13 cellular contexts compared by ENCODE assay signal in genomic region chr6:74137910-74138309, GRCh38.
DNase-seq lines count a peak whose midpoint lies in the region; ATAC-seq, FAIRE-seq and TF ChIP-seq lines count a peak whose summit lies in the region.
"Had no signal": no experiment of that assay in that cellular context is flagged by ENCODE, and none has a peak within 500 bp of the region (broad histone marks: within the 10 kb centered on the region; RNA-seq: fewer than 3 reads in every experiment).

No MANE protein-coding gene starts in this region.

- CTCF ChIA-PET in HepG2 (lab: Yijun Ruan, JAX; ENCODE audit: low intra/inter-chr PET ratio, low total read pairs), result no interaction called here

- no peak overlapping the region for H2AFZ ChIP-seq in HepG2 (ENCODE audit: low read length)

- H3K27ac ChIP-seq in HepG2 (ENCODE audit: extremely low read length, insufficient read depth, low read length), result no peak overlapping the region
- no peak overlapping the region for H3K27ac ChIP-seq in right lobe of liver
- H3K27ac ChIP-seq: ascending aorta had no signal

- TF ChIP-seq EP300 in HepG2 (IDR thresholded peaks at IDR 0.05; ENCODE audit: low read depth in 2 of 2, low read length in 2 of 2), result no peak
- no peak for TF ChIP-seq EP300 in HepG2 (CRISPR knock-in tag; IDR thresholded peaks at IDR 0.05; ENCODE audit: borderline replicate concordance)

- FAIRE-seq in HepG2 (lab: Jason Lieb, UNC) (no peak), urothelium cell line (lab: Jason Lieb, UNC) (no peak)

- H3K79me2 ChIP-seq in HepG2 (ENCODE audit: insufficient read depth, low read length), result no peaks in the 10 kb centered on the region

- WGBS in HepG2 (ENCODE audit: low lambda C conversion rate), result 0% methylated on average over 2 of the region's 2 CpGs
- WGBS in right lobe of liver (ENCODE audit: insufficient coverage, low coverage, low lambda C conversion rate, missing lambda C conversion rate), result 6% methylated on average over 2 of the region's 2 CpGs

- TF ChIP-seq POLR2A in HepG2 (IDR thresholded peaks at IDR 0.05; ENCODE audit: insufficient read depth in 1 of 2, low read depth in 2 of 2, low read length in 2 of 2), result no peak
- no peak for TF ChIP-seq POLR2A in right lobe of liver (IDR thresholded peaks at IDR 0.05)
- TF ChIP-seq POLR2A in GM18505 (IDR thresholded peaks at IDR 0.05; ENCODE audit: borderline replicate concordance, extremely low read depth, insufficient read depth, insufficient read length), result no peak

- H3K9me3 ChIP-seq in HepG2 (ENCODE audit: low read length) (no peaks in the 10 kb centered on the region), right lobe of liver (no peaks in the 10 kb centered on the region)
- H3K9me3 ChIP-seq: ascending aorta, mucosa of descending colon had no signal

- intact Hi-C loops in HepG2 (cut with micrococcal nuclease; ENCODE audit: unreplicated experiment), result no loop called here
- intact Hi-C loops in right lobe of liver (cut with DNase I), result no loop called here

- POLR2A ChIA-PET in HepG2 (lab: Yijun Ruan, JAX), result no interaction called here

- H3K27me3 ChIP-seq in HepG2 (ENCODE audit: control insufficient read depth in 1 of 2, insufficient read depth in 2 of 2, low read length in 2 of 2) (no peaks in the 10 kb centered on the region), right lobe of liver (no peaks in the 10 kb centered on the region)
- H3K27me3 ChIP-seq: ascending aorta had no signal

- no peaks in the 10 kb centered on the region for H4K20me1 ChIP-seq in HepG2 (ENCODE audit: insufficient read depth, low read length)

- H3K36me3 ChIP-seq in HepG2 (replicated peaks in 1 of 2; ENCODE audit: control insufficient read depth in 1 of 2, insufficient read depth in 2 of 2, low read length in 2 of 2) (no peaks in the 10 kb centered on the region), right lobe of liver (no peaks in the 10 kb centered on the region)
- H3K36me3 ChIP-seq: ascending aorta had no signal

- TF ChIP-seq CTCF in HepG2 (CRISPR knock-in tag; IDR thresholded peaks at IDR 0.05), result no peak
- no peak for TF ChIP-seq CTCF in right lobe of liver (IDR thresholded peaks at IDR 0.05)
- no peak for TF ChIP-seq CTCF in astrocyte of the cerebellum (IDR thresholded peaks at IDR 0.05; ENCODE audit: low read depth, low read length, missing control alignments)

- H3K4me2 ChIP-seq in HepG2 (ENCODE audit: low read depth, low read length), result no peak overlapping the region

- BruUV-seq in HepG2 (replicated peaks; lab: Mats Ljungman, UMichigan), result no TSS peak

- H3K4me1 ChIP-seq in HepG2 (ENCODE audit: insufficient read depth, low read length) (no peaks in the 10 kb centered on the region), right lobe of liver (no peaks in the 10 kb centered on the region)
- H3K4me1 ChIP-seq: ascending aorta had no signal

- peak; percentile 6 for DNase-seq in HepG2 (ENCODE audit: low spot score)
- DNase-seq in right lobe of liver, result no peak
- peak; percentile 6 for DNase-seq in astrocyte of the cerebellum (ENCODE audit: low read depth)
- DNase-seq in foreskin melanocyte, result peak; percentile 65
- peak; percentile 46 for DNase-seq in urothelium cell line (ENCODE audit: low spot score)
- no peak for DNase-seq in NCI-H2227 (lab: John Stamatoyannopoulos, UW; ENCODE audit: unreplicated experiment)
- DNase-seq: AML-193, mucosa of descending colon, NCI-H1092 treated with DMSO at 0.1 percent for 48 hours, T1000 had no signal

- H3K4me3 ChIP-seq in HepG2 (replicated peaks in 1 of 3; ENCODE audit: insufficient read depth in 1 of 3, low read depth in 2 of 3, low read length in 3 of 3) (no peak overlapping the region), right lobe of liver (no peak overlapping the region), astrocyte of the cerebellum (ENCODE audit: low read depth, low read length) (no peak overlapping the region)
- H3K4me3 ChIP-seq: ascending aorta, mucosa of descending colon had no signal

- no peak for TF ChIP-seq RAD21 in HepG2 (CRISPR knock-in tag; IDR thresholded peaks at IDR 0.05)

- H3K9ac ChIP-seq in HepG2 (ENCODE audit: insufficient read depth, low read depth, low read length), result no peak overlapping the region

- ATAC-seq in HepG2, result no peak
- no peak for ATAC-seq in right lobe of liver
- no peak for ATAC-seq in GM21737 (IDR thresholded peaks at IDR 0.05; ENCODE audit: unreplicated experiment)
- no peak for ATAC-seq in GM18505 (IDR thresholded peaks at IDR 0.05; ENCODE audit: unreplicated experiment)
- ATAC-seq: mucosa of descending colon had no signal

- in situ Hi-C loops in HepG2 (cut with HindIII; ENCODE audit: extremely low pct_ligation_motif_present, low pct_unique_long_range_greater_than_20kb), result no loop called here
- in situ Hi-C loops in astrocyte of the cerebellum (cut with HindIII; ENCODE audit: low sequenced_read_pairs), result no loop called here

TF ChIP-seq in HepG2, 621 proteins besides CTCF, POLR2A, EP300 and RAD21:
- TF ChIP-seq ATF7 (IDR thresholded peaks at IDR 0.05) (0 out of 2 replicates have a peak, but pooled peaks have one; percentile 4), ATF7 (CRISPR knock-in tag; IDR thresholded peaks at IDR 0.05) (no peak), CEBPG (CRISPR knock-in tag; IDR thresholded peaks at IDR 0.05) (peak; percentile 35; the same call in 1 of the 2 replicates), SOX13 (IDR thresholded peaks at IDR 0.05) (no peak), SOX13 (CRISPR knock-in tag; conservative IDR thresholded peaks at IDR 0.05 in 1 of 2, IDR thresholded peaks at IDR 0.05 in 1 of 2) (0 out of 4 replicates have a peak, but pooled peaks of 1 of the 2 experiments have one; percentile 26), USF2 (IDR thresholded peaks at IDR 0.05; ENCODE audit: low read depth, low read length) (no peak), USF2 (CRISPR knock-in tag; IDR thresholded peaks at IDR 0.05; ENCODE audit: borderline replicate concordance) (no peak), CEBPB (IDR thresholded peaks at IDR 0.05; ENCODE audit: borderline replicate concordance, low read depth, low read length) (peak; percentile 56; the same call in 1 of the 2 replicates), SOX5 (CRISPR knock-in tag; IDR thresholded peaks at IDR 0.05; ENCODE audit: borderline replicate concordance) (peak; percentile 26; the same call in 1 of the 2 replicates), STAG1 (CRISPR knock-in tag; IDR thresholded peaks at IDR 0.05) (no peak), ZFY (CRISPR knock-in tag; IDR thresholded peaks at IDR 0.05) (no peak), ATF4 (CRISPR knock-in tag; IDR thresholded peaks at IDR 0.05) (peak in 1 of 2 experiments; percentile 60; a peak in 2 of 4 replicates), THAP11 (CRISPR knock-in tag; IDR thresholded peaks at IDR 0.05) (peak; percentile 63; the same call in 1 of the 2 replicates)

Comparison
In these comparisons a context has a peak if more than half of its experiments do, and no peak if none do; other contexts are left out.
1. DNase-seq: peak in HepG2 (single experiment), astrocyte of the cerebellum (single experiment), foreskin melanocyte (single experiment) and urothelium cell line (single experiment); none in right lobe of liver (0 of 3) and NCI-H2227 (single experiment).